ENCODE assay signal across 24 cellular contexts in the genomic region with DNA sequence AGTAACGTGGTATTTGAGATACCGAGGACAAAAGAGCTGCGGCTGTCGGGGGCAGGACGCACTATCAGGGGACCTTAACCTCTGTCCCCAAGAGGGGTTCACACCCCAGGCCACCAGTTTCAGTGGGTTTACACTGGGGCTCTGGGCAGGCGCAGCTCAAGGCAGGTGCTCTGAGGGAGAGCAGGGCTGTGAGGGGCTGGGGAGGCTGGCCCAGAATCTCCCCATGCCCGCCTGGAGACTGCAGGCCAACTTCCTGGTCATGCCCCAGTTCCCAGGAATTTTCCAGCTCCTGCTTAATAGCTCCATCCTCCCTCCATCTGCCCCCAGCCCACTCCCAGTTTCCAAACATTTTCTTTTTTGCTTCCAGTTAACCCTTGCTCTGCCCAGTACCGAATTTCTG. TPM values are rescaled to one million over a fixed set of nuclear protein-coding genes. Genes with fewer than 3 reads are reported as not detected.
"Had no signal": no experiment of that assay in that cellular context is flagged by ENCODE, and none has a peak within 500 bp of the region (broad histone marks: within the 10 kb centered on the region; RNA-seq: fewer than 3 reads in every experiment).

No MANE protein-coding gene starts in this region.

- H3K4me3 ChIP-seq: esophagus squamous epithelium, left lung, mucosa of descending colon, prostate gland, spleen, testis had no signal

- ATAC-seq: activated CD4-positive, CD25-positive, alpha-beta regulatory T cell treated with anti-CD3 and anti-CD28 coated beads, Interleukin-2, amount 50 U/mL, for 24 hours; left lung; mucosa of descending colon; naive thymus-derived CD4-positive, alpha-beta T cell; sciatic nerve; stimulated activated naive CD8-positive, alpha-beta T cell treated with anti-CD3 and anti-CD28 coated beads, Interleukin-15, amount 100 ng/mL, for 72 hours; T-cell had no signal

- H3K36me3 ChIP-seq: esophagus squamous epithelium, left lung, prostate gland, spleen had no signal

- H3K9me3 ChIP-seq: prostate gland, testis had no signal

- H3K27ac ChIP-seq: esophagus squamous epithelium, left lung, prostate gland, spleen, testis had no signal

- FAIRE-seq: endothelial cell of umbilical vein had no signal

- DNase-seq: activated CD4-positive, alpha-beta T cell treated with anti-CD3 and anti-CD28 coated beads, Interleukin-2, amount 50 U/mL, for 1 hour; activated CD8-positive, alpha-beta memory T cell treated with anti-CD3 and anti-CD28 coated beads for 24 hours; activated naive CD8-positive, alpha-beta T cell treated with anti-CD3 and anti-CD28 coated beads for 36 hours; cortex of kidney; effector CD8-positive, alpha-beta T cell; esophagus squamous epithelium; glutamatergic neuron; immature natural killer cell; mammary epithelial cell; mucosa of descending colon; naive thymus-derived CD4-positive, alpha-beta T cell; spleen; stimulated activated naive CD8-positive, alpha-beta T cell treated with anti-CD3 and anti-CD28 coated beads, Interleukin-15, amount 100 ng/mL, for 72 hours; T-cell; T1000; testis had no signal

- H3K27me3 ChIP-seq: testis had no signal

- H3K4me1 ChIP-seq: esophagus squamous epithelium, left lung, prostate gland, spleen, testis had no signal

RNA-seq across cellular contexts. Expression of a gene that starts 7.6 kb away (rescaled TPM):
- total RNA-seq: activated naive CD8-positive, alpha-beta T cell treated with anti-CD3 and anti-CD28 coated beads for 36 hours; activated T-helper 1 cell treated with anti-CD3 and anti-CD28 coated beads, Interleukin-12 subunit alpha, Interleukin-12 subunit beta, Interleukin-2, Interleukin-4 antibody, amounts not matched to agents 30 ng/mL and 10 ng/mL and 1 ng/mL, durations not matched to agents 14 hours and 24 hours and 36 hours; endothelial cell of umbilical vein; esophagus squamous epithelium; fibroblast of villous mesenchyme; mammary epithelial cell; sciatic nerve; T-cell; ureter had no signal
- polyA plus RNA-seq: endothelial cell of umbilical vein; immature natural killer cell; mammary epithelial cell; naive thymus-derived CD4-positive, alpha-beta T cell had no signal

RNA-seq across cellular contexts. Expression of a gene that starts 26.4 kb away (rescaled TPM):
- total RNA-seq: activated naive CD8-positive, alpha-beta T cell treated with anti-CD3 and anti-CD28 coated beads for 36 hours; activated T-helper 1 cell treated with anti-CD3 and anti-CD28 coated beads, Interleukin-12 subunit alpha, Interleukin-12 subunit beta, Interleukin-2, Interleukin-4 antibody, amounts not matched to agents 30 ng/mL and 10 ng/mL and 1 ng/mL, durations not matched to agents 14 hours and 24 hours and 36 hours; endothelial cell of umbilical vein; fibroblast of villous mesenchyme; mammary epithelial cell; prostate gland; sciatic nerve; T-cell; ureter had no signal
- polyA plus RNA-seq: mammary epithelial cell; naive thymus-derived CD4-positive, alpha-beta T cell had no signal

RNA-seq across cellular contexts. Expression of a gene that starts 45.3 kb away (rescaled TPM):
- total RNA-seq: activated naive CD8-positive, alpha-beta T cell treated with anti-CD3 and anti-CD28 coated beads for 36 hours; activated T-helper 1 cell treated with anti-CD3 and anti-CD28 coated beads, Interleukin-12 subunit alpha, Interleukin-12 subunit beta, Interleukin-2, Interleukin-4 antibody, amounts not matched to agents 30 ng/mL and 10 ng/mL and 1 ng/mL, durations not matched to agents 14 hours and 24 hours and 36 hours; endothelial cell of umbilical vein; fibroblast of villous mesenchyme; mammary epithelial cell; naive thymus-derived CD4-positive, alpha-beta T cell; prostate gland; sciatic nerve; T-cell; ureter had no signal
- polyA plus RNA-seq: endothelial cell of umbilical vein; immature natural killer cell; mammary epithelial cell; naive thymus-derived CD4-positive, alpha-beta T cell had no signal
